In genomic region chr11:120394119-120394518, GRCh38 we compare ENCODE assay signal across 7 cellular contexts.
"Had no signal": no experiment of that assay in that cellular context is flagged by ENCODE, and none has a peak within 500 bp of the region (broad histone marks: within the 10 kb centered on the region; RNA-seq: fewer than 3 reads in every experiment).

No MANE protein-coding gene starts in this region.

- H3K4me3 ChIP-seq: GM23338 had no signal

- FAIRE-seq: H1, H54, HTR-8/SVneo had no signal

- H3K4me3 Mint-ChIP-seq: GM23338, H9, IgD-negative memory B cell had no signal

- H3K27me3 Mint-ChIP-seq: IgD-negative memory B cell had no signal

- H3K4me1 Mint-ChIP-seq: IgD-negative memory B cell had no signal

- H3K4me2 ChIP-seq: GM23338 had no signal

- H2AFZ ChIP-seq: GM23338 had no signal

- H3K27ac Mint-ChIP-seq: GM23338, H9, IgD-negative memory B cell had no signal

- DNase-seq: H9, HCEC 1CT had no signal

- ATAC-seq: GM23338 had no signal
